8 cellular contexts compared by ENCODE assay signal in the genomic region with DNA sequence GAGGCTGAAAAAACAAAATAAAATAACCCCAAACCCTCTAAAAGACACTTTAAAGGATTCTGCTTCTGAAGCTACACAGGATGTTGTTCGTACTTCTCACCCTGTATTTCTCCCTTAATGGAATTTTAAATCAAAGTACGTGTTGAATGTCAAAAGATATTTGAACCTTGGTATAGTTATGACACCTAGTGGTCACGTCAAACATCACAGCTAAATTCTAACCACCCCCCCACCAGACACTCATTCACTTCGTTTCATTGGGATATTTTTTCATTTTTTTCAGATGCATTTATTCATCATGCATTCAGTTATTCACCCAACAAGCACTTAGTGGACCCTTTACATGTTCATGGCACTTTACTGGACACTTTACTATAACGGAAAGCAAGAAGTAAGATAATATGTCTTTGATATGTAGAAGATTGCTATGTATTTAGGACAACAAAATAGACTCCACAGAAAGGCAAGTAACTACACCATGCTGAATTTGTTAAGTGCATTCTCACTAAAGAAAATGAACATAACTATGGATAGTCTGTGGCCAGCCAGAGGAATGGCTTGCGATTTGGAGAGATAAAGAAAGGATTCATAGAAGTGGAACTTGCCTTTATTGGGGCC.
DNase-seq lines count a peak whose midpoint lies in the region; ATAC-seq and FAIRE-seq lines count a peak whose summit lies in the region.

No MANE protein-coding gene starts in this region.

- H3K27ac Mint-ChIP-seq in IgD-negative memory B cell, result peak overlapping the region in 2 of 3 donors; percentile 1 to 68
- H3K27ac Mint-ChIP-seq in T-helper 2 cell treated with Interferon-gamma antibody and Interleukin-4, amounts not matched to agents 5 μg/mL and 100 μg/mL, for 36 hours, result peak overlapping the region; percentile 66
- peak overlapping the region; percentile 79 to 97 (median 87) for H3K27ac Mint-ChIP-seq in naive thymus-derived CD4-positive, alpha-beta T cell

- DNase-seq in Ammon's horn (ENCODE audit: low spot score) (peak; percentile 27), islet precursor cell (no peak)
- no peak for DNase-seq in T-helper 2 cell treated with Interferon-gamma antibody and Interleukin-4, amounts not matched to agents 5 μg/mL and 100 μg/mL, for 36 hours (ENCODE audit: low spot score)
- DNase-seq in naive thymus-derived CD4-positive, alpha-beta T cell, result peak in 7 of 9 donors; percentile 35 to 78 (median 67)

- no peaks in the 10 kb centered on the region for H3K27me3 ChIP-seq in naive thymus-derived CD4-positive, alpha-beta T cell (ENCODE audit: control insufficient read depth in 2 of 2, insufficient read depth in 2 of 2, low read length in 2 of 2)

- H3K9me3 ChIP-seq in naive thymus-derived CD4-positive, alpha-beta T cell (ENCODE audit: control insufficient read depth in 2 of 3, low read length in 3 of 3), result no peaks in the 10 kb centered on the region

- peak overlapping the region in 1 of 4 donors; percentile 35 for H3K4me3 Mint-ChIP-seq in IgD-negative memory B cell
- H3K4me3 Mint-ChIP-seq in T-helper 2 cell treated with Interferon-gamma antibody and Interleukin-4, amounts not matched to agents 5 μg/mL and 100 μg/mL, for 36 hours, result peak overlapping the region; percentile 71
- peak overlapping the region; percentile 54 to 87 (median 72) for H3K4me3 Mint-ChIP-seq in naive thymus-derived CD4-positive, alpha-beta T cell

- peak; percentile 83 for ATAC-seq in GM18502 (IDR thresholded peaks at IDR 0.05; ENCODE audit: poor library complexity, unreplicated experiment)
- peak; percentile 92 for ATAC-seq in naive thymus-derived CD4-positive, alpha-beta T cell
- ATAC-seq in HG02610 (IDR thresholded peaks at IDR 0.05; ENCODE audit: unreplicated experiment), result no peak

- CTCF ChIA-PET in naive thymus-derived CD4-positive, alpha-beta T cell (lab: Charles Lee), result interaction anchor here (0.6 to 2.4 kb wide), 13 partner anchors 14 to 1183 kb away, joined by 3 to 13 read pairs (median 5); a partner anchor contains a TSS

- peaks cover 5 to 9% of the 10 kb centered on the region in 2 donors for H3K4me1 ChIP-seq in naive thymus-derived CD4-positive, alpha-beta T cell (ENCODE audit: control insufficient read depth in 2 of 2, insufficient read depth in 2 of 2, low read length in 2 of 2)

- H3K36me3 Mint-ChIP-seq in IgD-negative memory B cell, result no peaks in the 10 kb centered on the region
- H3K36me3 Mint-ChIP-seq in T-helper 2 cell treated with Interferon-gamma antibody and Interleukin-4, amounts not matched to agents 5 μg/mL and 100 μg/mL, for 36 hours (ENCODE audit: low read depth), result peaks cover 4% of the 10 kb centered on the region
- peaks cover 0 to 9% (median 0%) of the 10 kb centered on the region in 5 donors for H3K36me3 Mint-ChIP-seq in naive thymus-derived CD4-positive, alpha-beta T cell

- peaks cover 9 to 14% (median 9%) of the 10 kb centered on the region in 3 donors for H3K4me1 Mint-ChIP-seq in IgD-negative memory B cell
- H3K4me1 Mint-ChIP-seq in T-helper 2 cell treated with Interferon-gamma antibody and Interleukin-4, amounts not matched to agents 5 μg/mL and 100 μg/mL, for 36 hours (ENCODE audit: low read depth), result peaks cover 17% of the 10 kb centered on the region
- peaks cover 4 to 52% (median 25%) of the 10 kb centered on the region in 7 donors for H3K4me1 Mint-ChIP-seq in naive thymus-derived CD4-positive, alpha-beta T cell

- H3K27ac ChIP-seq in naive thymus-derived CD4-positive, alpha-beta T cell (ENCODE audit: low read depth, low read length), result peak overlapping the region; percentile 54

- H3K9me3 Mint-ChIP-seq in IgD-negative memory B cell, result no peaks in the 10 kb centered on the region
- H3K9me3 Mint-ChIP-seq in T-helper 2 cell treated with Interferon-gamma antibody and Interleukin-4, amounts not matched to agents 5 μg/mL and 100 μg/mL, for 36 hours, result no peaks in the 10 kb centered on the region
- H3K9me3 Mint-ChIP-seq in naive thymus-derived CD4-positive, alpha-beta T cell, result peaks cover 0 to 4% (median 0%) of the 10 kb centered on the region in 11 donors

- no peaks in the 10 kb centered on the region for H3K36me3 ChIP-seq in naive thymus-derived CD4-positive, alpha-beta T cell (ENCODE audit: control insufficient read depth in 2 of 3, insufficient read depth in 3 of 3, low read length in 3 of 3)

- peak overlapping the region; percentile 25 for H3K4me3 ChIP-seq in naive thymus-derived CD4-positive, alpha-beta T cell (ENCODE audit: low read length)

- FAIRE-seq in endometrium (lab: Jason Lieb, UNC), result peak; percentile 86

- peaks cover 2% of the 10 kb centered on the region for H3K27me3 Mint-ChIP-seq in IgD-negative memory B cell
- no peaks in the 10 kb centered on the region for H3K27me3 Mint-ChIP-seq in T-helper 2 cell treated with Interferon-gamma antibody and Interleukin-4, amounts not matched to agents 5 μg/mL and 100 μg/mL, for 36 hours (ENCODE audit: low read depth)
- H3K27me3 Mint-ChIP-seq in naive thymus-derived CD4-positive, alpha-beta T cell, result no peaks in the 10 kb centered on the region

- POLR2A ChIA-PET in naive thymus-derived CD4-positive, alpha-beta T cell (lab: Charles Lee), result interaction anchor here (0.9 to 3.8 kb wide), 7 partner anchors 27 to 285 kb away, joined by 3 to 18 read pairs (median 4); a partner anchor contains a TSS

- intact Hi-C loops in naive thymus-derived CD4-positive, alpha-beta T cell (cut with micrococcal nuclease), result loop anchor here (1.0 to 10.0 kb wide), 20 partner anchors 26 to 1171 kb away; a partner anchor contains a TSS

Comparison
In these comparisons a context has a peak if more than half of its experiments do, and no peak if none do; other contexts are left out.
1. DNase-seq: peak in Ammon's horn (single experiment) and naive thymus-derived CD4-positive, alpha-beta T cell (7 of 9); none in T-helper 2 cell treated with Interferon-gamma antibody and Interleukin-4, amounts not matched to agents 5 μg/mL and 100 μg/mL, for 36 hours (single experiment) and islet precursor cell (single experiment).
2. H3K27ac Mint-ChIP-seq: peak in every context shown above with its lines; median percentile 87 in naive thymus-derived CD4-positive, alpha-beta T cell; 66 in T-helper 2 cell treated with Interferon-gamma antibody and Interleukin-4, amounts not matched to agents 5 μg/mL and 100 μg/mL, for 36 hours; 34 in IgD-negative memory B cell.